Comparison of ENCODE assay signal across 9 cellular contexts in the genomic region with DNA sequence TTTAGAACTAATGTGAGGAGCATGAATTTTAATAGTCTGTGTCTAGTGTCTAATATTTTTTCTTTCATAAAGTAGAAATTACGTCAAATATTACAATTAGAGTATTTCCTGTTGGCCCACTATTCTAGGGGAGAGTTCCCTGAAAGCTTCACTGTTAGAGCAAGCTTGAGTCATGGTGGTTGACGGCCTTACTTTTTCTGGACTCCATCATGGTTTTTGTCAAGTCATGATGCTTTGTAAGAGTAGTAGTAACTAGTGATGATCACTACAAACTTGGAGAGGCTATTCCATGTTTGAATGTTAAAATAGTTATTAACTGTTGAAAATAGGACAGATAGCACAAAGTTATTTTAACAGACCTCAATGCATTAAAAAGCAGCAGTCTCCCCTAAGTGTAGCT. TPM values are rescaled to one million over a fixed set of nuclear protein-coding genes. Genes with fewer than 3 reads are reported as not detected.
DNase-seq lines count a peak whose midpoint lies in the region; ATAC-seq, FAIRE-seq and TF ChIP-seq lines count a peak whose summit lies in the region.
"Had no signal": no experiment of that assay in that cellular context is flagged by ENCODE, and none has a peak within 500 bp of the region (broad histone marks: within the 10 kb centered on the region; RNA-seq: fewer than 3 reads in every experiment).

No MANE protein-coding gene starts in this region.

- peaks cover 16% of the 10 kb centered on the region for H3K27me3 Mint-ChIP-seq in brain

- H3K36me3 Mint-ChIP-seq in brain: peaks cover 44% of the 10 kb centered on the region

- H3K9ac ChIP-seq in IMR-90 (ENCODE audit: low read depth, low read length): no peak overlapping the region

- WGBS in IMR-90 (ENCODE audit: extremely low coverage in 2 of 2, insufficient read length in 1 of 2), 2 experiments: 33% methylated on average over 1 of the region's 2 CpGs; no CpG with 5 or more reads in 1 of the 2 experiments

- no peak overlapping the region for H3K4ac ChIP-seq in IMR-90 (ENCODE audit: low read depth, low read length)

- H3K79me1 ChIP-seq in IMR-90 (ENCODE audit: low read depth in 1 of 2, low read length in 2 of 2): peaks cover 21 to 27% of the 10 kb centered on the region in 2 experiments

- POLR2A ChIA-PET in IMR-90 (lab: Charles Lee; ENCODE audit: unreplicated experiment): interaction anchor here (0.6 kb wide), 1 partner anchor 15 kb away, joined by 10 read pairs; no protein-coding TSS in a partner anchor

- dilution Hi-C loops in IMR-90 (cut with HindIII; ENCODE audit: low sequenced_read_pairs, unreplicated experiment): no loop called here

- H3K9me3 Mint-ChIP-seq in brain: peaks cover 0 to 7% (median 4%) of the 10 kb centered on the region in 5 experiments

- H3K4me1 ChIP-seq in IMR-90 (ENCODE audit: control insufficient read depth, insufficient read depth, low read length) (peaks cover 6% of the 10 kb centered on the region), muscle layer of duodenum (ENCODE audit: control insufficient read depth in 1 of 2, insufficient read depth in 2 of 2, low read length in 2 of 2) (peaks cover 9 to 27% of the 10 kb centered on the region in 2 donors)

- no peak for FAIRE-seq in frontal cortex (lab: Jason Lieb, UNC)

- DNase-seq in CD1c-positive myeloid dendritic cell (ENCODE audit: extremely low spot score) (peak; percentile 44), IMR-90 (peak; percentile 57), NCI-H1436 (lab: John Stamatoyannopoulos, UW) (no peak), frontal cortex (ENCODE audit: low spot score in 2 of 2) (no peak), LoVo (ENCODE audit: low spot score) (no peak)
- DNase-seq: occipital lobe had no signal

- H3K27ac ChIP-seq in IMR-90 (ENCODE audit: insufficient read depth, low read length) (no peak overlapping the region), muscle layer of duodenum (ENCODE audit: low read length) (peak overlapping the region; percentile 79)

- TSS peak; percentile 20 for BruUV-seq in IMR-90 (replicated peaks; lab: Mats Ljungman, UMichigan)

- peaks cover 32% of the 10 kb centered on the region for H3K4me1 Mint-ChIP-seq in brain

- H3K36me3 ChIP-seq in IMR-90 (ENCODE audit: control insufficient read depth, insufficient read depth, low read length) (peaks cover 13% of the 10 kb centered on the region), muscle layer of duodenum (ENCODE audit: control insufficient read depth in 1 of 2, insufficient read depth in 2 of 2, low read length in 2 of 2) (peaks cover 17 to 37% of the 10 kb centered on the region in 2 donors)

- peak overlapping the region; percentile 53; the same call in 1 of the 2 replicates for H3K23ac ChIP-seq in IMR-90 (ENCODE audit: low read depth, low read length)

- no peak overlapping the region for H2BK20ac ChIP-seq in IMR-90 (ENCODE audit: low read depth, low read length)

- H3K9me3 ChIP-seq in IMR-90 (ENCODE audit: control insufficient read depth, insufficient read depth, low read length) (no peaks in the 10 kb centered on the region), muscle layer of duodenum (ENCODE audit: control insufficient read depth in 1 of 2, low read length in 2 of 2) (no peaks in the 10 kb centered on the region)

- H4K20me1 ChIP-seq in IMR-90 (ENCODE audit: insufficient read depth, low read length): peaks cover 27% of the 10 kb centered on the region; the same call in 1 of the 2 replicates

- in situ Hi-C loops in IMR-90 (cut with MboI; ENCODE audit: low sequenced_read_pairs): no loop called here

- no peak overlapping the region for H3K56ac ChIP-seq in IMR-90 (ENCODE audit: extremely low read depth, insufficient read depth, low read length)

- H4K91ac ChIP-seq in IMR-90 (ENCODE audit: insufficient read depth, low read depth, low read length): no peak overlapping the region

- intact Hi-C loops in IMR-90 (cut with micrococcal nuclease): loop anchor here (10.0 kb wide), 1 partner anchor 191 kb away; no protein-coding TSS in a partner anchor

- H3K27ac Mint-ChIP-seq in brain: peak overlapping the region in 3 of 5 experiments; percentile 18 to 96 (median 81)

- no peak overlapping the region for H3K14ac ChIP-seq in IMR-90 (replicated peaks; ENCODE audit: low read depth, low read length)

- peaks cover 6% of the 10 kb centered on the region; the same call in 1 of the 2 replicates for H3K27me3 ChIP-seq in IMR-90 (ENCODE audit: control insufficient read depth, insufficient read depth, low read length)
- H3K27me3 ChIP-seq in muscle layer of duodenum (ENCODE audit: low read depth, low read length): no peaks in the 10 kb centered on the region

- H2AFZ ChIP-seq in IMR-90 (replicated peaks; ENCODE audit: low read length, poor library complexity): no peak overlapping the region

- CTCF ChIA-PET in IMR-90 (lab: Yijun Ruan, JAX): interaction anchor here (1.0 kb wide), 1 partner anchor 16 kb away, joined by 4 read pairs; no protein-coding TSS in a partner anchor

- no peak overlapping the region for H2BK120ac ChIP-seq in IMR-90 (ENCODE audit: low read depth, low read length)

- ATAC-seq in IMR-90 (ENCODE audit: low read depth): no peak
- ATAC-seq in HG03439 (IDR thresholded peaks at IDR 0.05; ENCODE audit: unreplicated experiment): no peak

- no peak overlapping the region for H4K8ac ChIP-seq in IMR-90 (ENCODE audit: low read depth in 2 of 2, low read length in 2 of 2)

- H3K18ac ChIP-seq in IMR-90 (ENCODE audit: low read depth, low read length): no peak overlapping the region

- peak overlapping the region; percentile 98; the same call in 1 of the 2 replicates for H3K4me2 ChIP-seq in IMR-90 (ENCODE audit: low read depth, low read length)

- H3K4me3 ChIP-seq in IMR-90 (ENCODE audit: insufficient read depth, low read depth, low read length) (no peak overlapping the region), muscle layer of duodenum (ENCODE audit: low read depth in 1 of 2, low read length in 2 of 2) (peak overlapping the region; percentile 91 to 98)

- H2AK5ac ChIP-seq in IMR-90 (ENCODE audit: low read depth, low read length): no peak overlapping the region

- no peak overlapping the region for H2BK5ac ChIP-seq in IMR-90 (ENCODE audit: low read depth, low read length, poor library complexity, severe bottlenecking)

- no peak for TF ChIP-seq POLR2A in IMR-90 (IDR thresholded peaks at IDR 0.05; ENCODE audit: low read depth, low read length)

- TF ChIP-seq CTCF in IMR-90 (conservative IDR thresholded peaks at IDR 0.05; ENCODE audit: low read depth, low read length) (no peak), brain (conservative IDR thresholded peaks at IDR 0.05) (no peak)

- H2AK9ac ChIP-seq in IMR-90 (replicated peaks; ENCODE audit: low read depth, low read length, poor library complexity): no peak overlapping the region

- TF ChIP-seq RAD21 in IMR-90 (IDR thresholded peaks at IDR 0.05; ENCODE audit: low read length): no peak

- no peak overlapping the region for H4K5ac ChIP-seq in IMR-90 (ENCODE audit: low read depth, low read length)

- H3K9me1 ChIP-seq in IMR-90 (ENCODE audit: insufficient read depth, low read length): 0 out of 2 replicates have a peak, but pooled peaks cover 3% of the 10 kb centered on the region

- peak overlapping the region; percentile 84 to 94 (median 91) for H3K4me3 Mint-ChIP-seq in brain

- no peak overlapping the region for H2BK15ac ChIP-seq in IMR-90 (ENCODE audit: low read depth, low read length)

TF ChIP-seq in IMR-90, 13 proteins besides CTCF, POLR2A, EP300 and RAD21:
- no peak for TF ChIP-seq FOS (IDR thresholded peaks at IDR 0.05; ENCODE audit: low read depth, low read length)
- TF ChIP-seq, protein P1, sequence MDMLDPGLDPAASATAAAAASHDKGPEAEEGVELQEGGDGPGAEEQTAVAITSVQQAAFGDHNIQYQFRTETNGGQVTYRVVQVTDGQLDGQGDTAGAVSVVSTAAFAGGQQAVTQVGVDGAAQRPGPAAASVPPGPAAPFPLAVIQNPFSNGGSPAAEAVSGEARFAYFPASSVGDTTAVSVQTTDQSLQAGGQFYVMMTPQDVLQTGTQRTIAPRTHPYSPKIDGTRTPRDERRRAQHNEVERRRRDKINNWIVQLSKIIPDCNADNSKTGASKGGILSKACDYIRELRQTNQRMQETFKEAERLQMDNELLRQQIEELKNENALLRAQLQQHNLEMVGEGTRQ (IDR thresholded peaks at IDR 0.05; ENCODE audit: low read depth, low read length): no peak
- TF ChIP-seq NFE2L2 (IDR thresholded peaks at IDR 0.05; ENCODE audit: low read depth, low read length): peak; percentile 76
- TF ChIP-seq RCOR1 (IDR thresholded peaks at IDR 0.05; ENCODE audit: insufficient replicate concordance, low read length): no peak

RNA-seq across cellular contexts. Expression of a gene that starts 1.7 kb away (rescaled TPM):
- total RNA-seq in IMR-90 (2012; rRNA removed): 68.0 and 85.9 TPM in 2 replicates
- 63.4 and 64.7 TPM in 2 replicates for polyA plus RNA-seq in IMR-90 (2012; rRNA removed)
- polyA plus RNA-seq in IMR-90 (2012; cell fraction: cytosol; rRNA removed): 27.3 and 44.4 TPM in 2 replicates
- 22.8 and 69.6 TPM in 2 replicates for polyA plus RNA-seq in IMR-90 (2012; cell fraction: nucleus; rRNA removed; ENCODE audit: low replicate concordance)
- polyA plus RNA-seq in brain (ENCODE audit: insufficient read depth, low read depth, low replicate concordance): 75.5 TPM
- 83.2 TPM for total RNA-seq in frontal cortex

RNA-seq across cellular contexts. Expression of a gene that starts 40.8 kb away (rescaled TPM):
- total RNA-seq in IMR-90 (2012; rRNA removed): 0.36 and 0.56 TPM in 2 replicates
- 0.67 and 0.74 TPM in 2 replicates for polyA plus RNA-seq in IMR-90 (2012; rRNA removed)
- polyA plus RNA-seq in IMR-90 (2012; cell fraction: cytosol; rRNA removed): 0.35 and 0.46 TPM in 2 replicates
- 1.4 and 1.8 TPM in 2 replicates for polyA plus RNA-seq in IMR-90 (2012; cell fraction: nucleus; rRNA removed; ENCODE audit: low replicate concordance)
- 71.1 TPM for polyA plus RNA-seq in brain (ENCODE audit: insufficient read depth, low read depth, low replicate concordance)
- 271 TPM for total RNA-seq in frontal cortex

Comparison
In these comparisons a context has a peak if more than half of its experiments do, and no peak if none do; other contexts are left out.
1. DNase-seq: peak in CD1c-positive myeloid dendritic cell (single experiment) and IMR-90 (single experiment); none in NCI-H1436 (single experiment), frontal cortex (0 of 2) and LoVo (single experiment).
2. RNA of a gene that starts 40.8 kb away (total RNA-seq): 271 TPM in frontal cortex (single experiment); 0.36 to 0.56 TPM in IMR-90; every median in the first group is over 100 times any median in the second.